Comparison of ENCODE assay signal across 12 cellular contexts in the genomic region with DNA sequence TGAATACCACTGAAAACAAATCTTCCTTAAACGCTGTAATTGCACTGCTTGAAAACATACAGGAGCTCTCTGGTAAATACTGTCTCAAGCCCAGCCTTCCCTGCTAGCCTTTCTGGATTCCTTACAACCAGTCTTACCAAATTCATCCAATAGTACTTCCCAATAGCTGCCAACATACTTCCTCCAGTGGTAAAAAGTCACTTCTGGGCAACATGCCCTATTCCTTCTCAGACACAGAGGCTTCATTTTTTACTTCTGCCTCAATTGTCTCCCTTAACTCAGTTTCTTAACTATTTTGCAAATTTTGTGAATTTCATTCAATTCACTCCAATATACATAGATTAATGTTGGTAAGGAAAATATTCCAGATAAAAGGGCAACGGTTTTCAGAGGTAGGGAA.
"Had no signal": no experiment of that assay in that cellular context is flagged by ENCODE, and none has a peak within 500 bp of the region (broad histone marks: within the 10 kb centered on the region; RNA-seq: fewer than 3 reads in every experiment).

No MANE protein-coding gene starts in this region.

- H3K36me3 ChIP-seq: neural progenitor cell, transverse colon had no signal

- DNase-seq: activated CD4-positive, alpha-beta T cell treated with anti-CD3 and anti-CD28 coated beads, Interleukin-2, amount 50 U/mL, for 4 hours; activated CD4-positive, CD25-positive, alpha-beta regulatory T cell treated with anti-CD3 and anti-CD28 coated beads, Interleukin-2, amount 50 U/mL, for 72 hours; activated effector memory CD4-positive, alpha-beta T cell treated with Interleukin-2 at 50 U/mL for 16 hours; activated T-cell treated with anti-CD3 and anti-CD28 coated beads, Interleukin-2, amount 50 U/mL, for 1 hour; amygdala; kidney glomerular epithelial cell; right cardiac atrium; transverse colon had no signal

- H3K4me1 ChIP-seq: neural progenitor cell, parathyroid adenoma, transverse colon had no signal

- H2AFZ ChIP-seq: neural progenitor cell, parathyroid adenoma had no signal

- ATAC-seq: activated naive CD4-positive, alpha-beta T cell treated with anti-CD3 and anti-CD28 coated beads, Interleukin-2, amount 50 U/mL, for 72 hours; right cardiac atrium; stimulated activated effector memory CD8-positive, alpha-beta T cell treated with anti-CD3 and anti-CD28 coated beads, Interleukin-12 subunit alpha, Interleukin-12 subunit beta, amount 100 ng/mL, for 72 hours had no signal

- H3K27me3 ChIP-seq: neural progenitor cell, transverse colon had no signal

- H3K9ac ChIP-seq: neural progenitor cell, parathyroid adenoma had no signal

- H3K9me3 ChIP-seq: transverse colon had no signal

- H3K27ac ChIP-seq: neural progenitor cell, parathyroid adenoma, transverse colon had no signal

- H3K4me3 ChIP-seq: neural progenitor cell, transverse colon had no signal

- H3K79me2 ChIP-seq: parathyroid adenoma had no signal

- H3K4me2 ChIP-seq: neural progenitor cell had no signal
